In the genomic region with DNA sequence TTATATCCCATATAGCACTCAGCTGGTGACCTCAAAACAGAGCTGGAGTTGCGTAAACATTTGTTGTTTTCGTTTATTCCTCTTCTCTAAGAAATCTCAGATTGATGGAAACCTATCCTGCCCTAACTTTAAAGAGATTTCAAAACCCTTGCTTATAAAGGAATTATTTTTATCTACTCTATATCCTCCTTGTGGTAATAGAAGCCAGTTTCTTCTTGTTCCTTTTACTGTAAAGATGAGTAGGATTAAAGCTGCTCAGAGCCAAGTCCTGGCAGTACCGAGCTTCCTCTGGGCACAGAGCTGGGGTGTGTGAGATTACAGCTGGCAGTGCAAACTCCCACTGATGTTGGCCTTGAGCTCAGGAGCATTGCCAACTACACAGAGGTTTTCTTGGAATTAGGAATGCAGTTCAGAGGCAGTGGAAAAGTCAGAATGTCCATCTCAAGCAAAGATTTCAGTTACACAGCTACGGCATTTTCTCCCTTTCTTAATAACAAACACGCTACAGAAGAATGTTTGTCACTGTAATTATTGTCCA, we compare ENCODE assay signal across 9 cellular contexts. TPM values are rescaled to one million over a fixed set of nuclear protein-coding genes. Genes with fewer than 3 reads are reported as not detected.
DNase-seq lines count a peak whose midpoint lies in the region; ATAC-seq, FAIRE-seq and TF ChIP-seq lines count a peak whose summit lies in the region.
"Had no signal": no experiment of that assay in that cellular context is flagged by ENCODE, and none has a peak within 500 bp of the region (broad histone marks: within the 10 kb centered on the region; RNA-seq: fewer than 3 reads in every experiment).

No MANE protein-coding gene starts in this region.

- ATAC-seq in GM21360 (IDR thresholded peaks at IDR 0.05; ENCODE audit: unreplicated experiment) (no peak), HG02938 (IDR thresholded peaks at IDR 0.05; ENCODE audit: unreplicated experiment) (no peak), HG02588 (IDR thresholded peaks at IDR 0.05; ENCODE audit: unreplicated experiment) (no peak)

- H3K79me2 ChIP-seq in endothelial cell of umbilical vein (ENCODE audit: control insufficient read depth, insufficient read depth, low read length) = peaks cover 8% of the 10 kb centered on the region
- peaks cover 46% of the 10 kb centered on the region for H3K79me2 ChIP-seq in osteoblast (ENCODE audit: insufficient read depth, low read length)

- peak; percentile 7 for TF ChIP-seq CTCF in D721Med (IDR thresholded peaks at IDR 0.05; ENCODE audit: insufficient read depth, missing control alignments)
- TF ChIP-seq CTCF in endothelial cell of umbilical vein (IDR thresholded peaks at IDR 0.05; ENCODE audit: extremely low read depth in 1 of 2, insufficient read depth in 1 of 2, low read depth in 1 of 2, low read length in 2 of 2) = no peak
- no peak for TF ChIP-seq CTCF in osteoblast (IDR thresholded peaks at IDR 0.05; ENCODE audit: extremely low read depth, low read depth, low read length)

- H3K4me1 ChIP-seq in endothelial cell of umbilical vein (ENCODE audit: control insufficient read depth, extremely low read depth, insufficient read depth, low read length) = peaks cover 13% of the 10 kb centered on the region
- peaks cover 18% of the 10 kb centered on the region for H3K4me1 ChIP-seq in osteoblast (ENCODE audit: insufficient read depth, low read length)

- FAIRE-seq in D721Med (lab: Jason Lieb, UNC) (no peak), endothelial cell of umbilical vein (lab: Jason Lieb, UNC) (no peak)

- POLR2A ChIA-PET in endothelial cell of umbilical vein (lab: Charles Lee) = interaction anchor here (0.6 to 0.8 kb wide), 2 partner anchors 76 to 137 kb away, joined by 3 read pairs; no protein-coding TSS in a partner anchor

- BruUV-seq in endothelial cell of umbilical vein (replicated peaks; lab: Mats Ljungman, UMichigan) = no TSS peak

- dilution Hi-C loops in endothelial cell of umbilical vein (cut with MboI; ENCODE audit: extremely low pct_ligation_motif_present, low sequenced_read_pairs) = no loop called here

- H3K27me3 ChIP-seq in endothelial cell of umbilical vein (ENCODE audit: control insufficient read depth in 2 of 2, insufficient read depth in 2 of 2, low read length in 2 of 2) (no peaks in the 10 kb centered on the region), osteoblast (ENCODE audit: insufficient read depth, low read length) (no peaks in the 10 kb centered on the region)

- peak overlapping the region in 1 of 3 experiments; percentile 51 for H3K4me3 ChIP-seq in endothelial cell of umbilical vein (replicated peaks in 1 of 3; ENCODE audit: insufficient read depth in 1 of 3, low read depth in 1 of 3, low read length in 3 of 3)
- peak overlapping the region; percentile 100 for H3K4me3 ChIP-seq in osteoblast (ENCODE audit: insufficient read depth, low read length)

- H3K4me2 ChIP-seq in endothelial cell of umbilical vein (ENCODE audit: insufficient read depth, low read length) = peak overlapping the region; percentile 59
- H3K4me2 ChIP-seq in osteoblast (ENCODE audit: insufficient read depth, low read length) = peak overlapping the region; percentile 88

- peak overlapping the region; percentile 54 for H3K9ac ChIP-seq in endothelial cell of umbilical vein (replicated peaks; ENCODE audit: extremely low read depth, insufficient read depth, low read length)

- TF ChIP-seq POLR2A in endothelial cell of umbilical vein (IDR thresholded peaks at IDR 0.05; ENCODE audit: low read depth, low read length) = no peak

- no peak for DNase-seq in D721Med (ENCODE audit: insufficient read length, low spot score)
- DNase-seq in RPMI7951 (ENCODE audit: low read depth) = peak; percentile 26
- peak; percentile 25 for DNase-seq in endothelial cell of umbilical vein (ENCODE audit: low read depth, low spot score)
- DNase-seq in osteoblast (ENCODE audit: insufficient read length, low spot score, missing footprints) = peak; percentile 63
- no peak for DNase-seq in activated CD4-positive, alpha-beta T cell treated with anti-CD3 and anti-CD28 coated beads for 1 hour

- intact Hi-C loops in endothelial cell of umbilical vein (cut with micrococcal nuclease) = loop anchor here (5.0 to 10.0 kb wide), 3 partner anchors 59 to 466 kb away; partner anchors contain the start of genes ARMC7, CASKIN2, SUMO2 and TSEN54

- H4K20me1 ChIP-seq in endothelial cell of umbilical vein (replicated peaks; ENCODE audit: control insufficient read depth, extremely low read depth, insufficient read depth, low read length) = no peaks in the 10 kb centered on the region
- H4K20me1 ChIP-seq in osteoblast (ENCODE audit: insufficient read depth, low read length) = peaks cover 3% of the 10 kb centered on the region

- H3K9me3 ChIP-seq in endothelial cell of umbilical vein (replicated peaks; ENCODE audit: control insufficient read depth, insufficient read depth, low read length) (no peaks in the 10 kb centered on the region), osteoblast (ENCODE audit: low read depth, low read length) (no peaks in the 10 kb centered on the region)

- no peaks in the 10 kb centered on the region for H3K9me1 ChIP-seq in endothelial cell of umbilical vein (replicated peaks; ENCODE audit: control insufficient read depth, extremely low read depth, insufficient read depth, low read length)

- H3K27ac ChIP-seq in endothelial cell of umbilical vein (ENCODE audit: insufficient read depth, low read depth, low read length) (no peak overlapping the region), osteoblast (ENCODE audit: low read depth, low read length) (peak overlapping the region; percentile 3)

- H2AFZ ChIP-seq in endothelial cell of umbilical vein (ENCODE audit: low read depth, low read length) = no peak overlapping the region
- no peak overlapping the region for H2AFZ ChIP-seq in osteoblast (ENCODE audit: low read length)

- CTCF ChIA-PET in endothelial cell of umbilical vein (lab: Charles Lee) = interaction anchor here (0.7 to 2.7 kb wide), 14 partner anchors 10 to 222 kb away, joined by 3 to 13 read pairs (median 4); partner anchors contain the start of gene MIF4GD

- peaks cover 6% of the 10 kb centered on the region in 2 experiments for H3K36me3 ChIP-seq in endothelial cell of umbilical vein (ENCODE audit: control insufficient read depth in 2 of 2, extremely low read depth in 1 of 2, insufficient read depth in 2 of 2, low read length in 2 of 2)
- peaks cover 25% of the 10 kb centered on the region for H3K36me3 ChIP-seq in osteoblast (ENCODE audit: insufficient read depth, low read length)

TF ChIP-seq in endothelial cell of umbilical vein, 7 proteins besides CTCF, POLR2A, EP300 and RAD21 (continues in another document):
- no peak for TF ChIP-seq MYC (IDR thresholded peaks at IDR 0.05; ENCODE audit: low read depth, low read length)
- TF ChIP-seq POLR2AphosphoS5 (IDR thresholded peaks at IDR 0.05; ENCODE audit: insufficient read depth, low read depth, low read length) = no peak
- no peak for TF ChIP-seq MAX (IDR thresholded peaks at IDR 0.05; ENCODE audit: insufficient read depth, insufficient read length)
- TF ChIP-seq EZH2 (IDR thresholded peaks at IDR 0.05; ENCODE audit: borderline replicate concordance, low read depth, low read length, severe bottlenecking) = no peak

RNA-seq across cellular contexts. Expression of gene KCTD2, which starts 1.4 kb away (rescaled TPM):
- 11.8 and 13.5 TPM in 2 replicates for total RNA-seq in RPMI7951 (2014; rRNA removed; shearing (Covaris generic))
- total RNA-seq in endothelial cell of umbilical vein (20.6 and 23.2 TPM in 2 replicates), osteoblast (19.7 and 20.3 TPM in 2 replicates)
- 24.3 and 24.8 TPM in 2 replicates for polyA plus RNA-seq in endothelial cell of umbilical vein
- polyA plus RNA-seq in endothelial cell of umbilical vein (2011; cell fraction: cytosol; rRNA removed) = 27.6 and 29.2 TPM in 2 replicates
- polyA plus RNA-seq in endothelial cell of umbilical vein (2011; cell fraction: nucleus; rRNA removed) = 19.9 and 20.6 TPM in 2 replicates
- 16.8 and 18.1 TPM in 2 replicates for polyA plus RNA-seq in endothelial cell of umbilical vein (2012)
- polyA minus RNA-seq in endothelial cell of umbilical vein = 21.9 and 24.0 TPM in 2 replicates
- 10.5 TPM for polyA minus RNA-seq in endothelial cell of umbilical vein (2011; cell fraction: cytosol; rRNA and poly(A)+ RNA removed)
- 6.7 and 7.8 TPM in 2 replicates for polyA minus RNA-seq in endothelial cell of umbilical vein (2011; cell fraction: nucleus; rRNA and poly(A)+ RNA removed)

RNA-seq across cellular contexts. Expression of gene ATP5PD, which starts 1.7 kb away (rescaled TPM):
- 369 and 413 TPM in 2 replicates for total RNA-seq in RPMI7951 (2014; rRNA removed; shearing (Covaris generic))
- total RNA-seq in endothelial cell of umbilical vein (200 and 202 TPM in 2 replicates), osteoblast (240 and 278 TPM in 2 replicates)
- polyA plus RNA-seq in endothelial cell of umbilical vein = 176 and 182 TPM in 2 replicates
- 231 and 268 TPM in 2 replicates for polyA plus RNA-seq in endothelial cell of umbilical vein (2011; cell fraction: cytosol; rRNA removed)
- polyA plus RNA-seq in endothelial cell of umbilical vein (2011; cell fraction: nucleus; rRNA removed) = 76.5 and 82.1 TPM in 2 replicates
- polyA plus RNA-seq in endothelial cell of umbilical vein (2012) = 350 and 390 TPM in 2 replicates
- 112 and 155 TPM in 2 replicates for polyA minus RNA-seq in endothelial cell of umbilical vein
- 118 TPM for polyA minus RNA-seq in endothelial cell of umbilical vein (2011; cell fraction: cytosol; rRNA and poly(A)+ RNA removed)
- 17.8 and 22.8 TPM in 2 replicates for polyA minus RNA-seq in endothelial cell of umbilical vein (2011; cell fraction: nucleus; rRNA and poly(A)+ RNA removed)

RNA-seq across cellular contexts. Expression of gene MRPL58, which starts 36.0 kb away (rescaled TPM):
- 48.8 and 69.0 TPM in 2 replicates for total RNA-seq in RPMI7951 (2014; rRNA removed; shearing (Covaris generic))
- total RNA-seq in endothelial cell of umbilical vein = 38.0 and 38.8 TPM in 2 replicates
- polyA plus RNA-seq in endothelial cell of umbilical vein = 28.7 and 43.7 TPM in 2 replicates
- 44.5 and 44.8 TPM in 2 replicates for polyA plus RNA-seq in endothelial cell of umbilical vein (2011; cell fraction: cytosol; rRNA removed)
- 19.1 and 25.5 TPM in 2 replicates for polyA plus RNA-seq in endothelial cell of umbilical vein (2011; cell fraction: nucleus; rRNA removed)
- polyA plus RNA-seq in endothelial cell of umbilical vein (2012) = 33.8 and 38.9 TPM in 2 replicates
- 15.2 and 21.3 TPM in 2 replicates for polyA minus RNA-seq in endothelial cell of umbilical vein
- polyA minus RNA-seq in endothelial cell of umbilical vein (2011; cell fraction: cytosol; rRNA and poly(A)+ RNA removed) = 28.6 TPM
- 4.7 and 5.0 TPM in 2 replicates for polyA minus RNA-seq in endothelial cell of umbilical vein (2011; cell fraction: nucleus; rRNA and poly(A)+ RNA removed)
- 21.2 and 23.5 TPM in 2 replicates for total RNA-seq in osteoblast

RNA-seq across cellular contexts. Expression of gene SLC16A5, which starts 39.3 kb away (rescaled TPM):
- 6.6 and 8.8 TPM in 2 replicates for total RNA-seq in RPMI7951 (2014; rRNA removed; shearing (Covaris generic))
- total RNA-seq in endothelial cell of umbilical vein (16.4 and 17.4 TPM in 2 replicates), osteoblast (16.3 and 19.2 TPM in 2 replicates)
- polyA plus RNA-seq in endothelial cell of umbilical vein = 23.3 and 31.9 TPM in 2 replicates
- 12.6 and 16.4 TPM in 2 replicates for polyA plus RNA-seq in endothelial cell of umbilical vein (2011; cell fraction: cytosol; rRNA removed)
- 32.6 and 39.1 TPM in 2 replicates for polyA plus RNA-seq in endothelial cell of umbilical vein (2011; cell fraction: nucleus; rRNA removed)
- polyA plus RNA-seq in endothelial cell of umbilical vein (2012) = 8.7 and 13.9 TPM in 2 replicates
- polyA minus RNA-seq in endothelial cell of umbilical vein = 19.2 and 22.6 TPM in 2 replicates
- polyA minus RNA-seq in endothelial cell of umbilical vein (2011; cell fraction: cytosol; rRNA and poly(A)+ RNA removed) = 22.5 TPM
- polyA minus RNA-seq in endothelial cell of umbilical vein (2011; cell fraction: nucleus; rRNA and poly(A)+ RNA removed) = 10.1 and 15.0 TPM in 2 replicates
- total RNA-seq: HT1080 had no signal

Comparison
In these comparisons a context has a peak if more than half of its experiments do, and no peak if none do; other contexts are left out.
1. DNase-seq: peak in RPMI7951 (single experiment), endothelial cell of umbilical vein (single experiment) and osteoblast (single experiment); none in D721Med (single experiment) and activated CD4-positive, alpha-beta T cell treated with anti-CD3 and anti-CD28 coated beads for 1 hour (single experiment).